Comparison of ENCODE assay signal across 10 cellular contexts in the genomic region with DNA sequence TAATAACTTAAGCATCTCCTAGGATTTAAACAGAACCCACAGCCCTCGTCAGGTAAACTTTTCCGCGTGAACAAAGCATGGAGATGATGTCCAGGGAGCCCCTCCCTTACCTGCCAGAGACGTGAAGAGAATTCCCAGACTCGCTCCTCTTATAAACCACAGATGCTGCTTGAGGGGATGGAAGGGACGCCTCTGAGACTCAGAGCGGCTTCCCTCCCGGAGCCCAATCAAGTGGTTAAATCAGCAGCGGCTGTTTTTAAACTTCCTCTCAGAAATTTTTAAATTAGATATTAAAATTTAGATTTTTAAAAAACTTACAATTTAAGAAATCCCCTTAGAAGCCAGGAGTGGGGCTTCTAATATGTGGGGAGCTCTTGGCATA.
DNase-seq lines count a peak whose midpoint lies in the region; ATAC-seq and TF ChIP-seq lines count a peak whose summit lies in the region.
"Had no signal": no experiment of that assay in that cellular context is flagged by ENCODE, and none has a peak within 500 bp of the region (broad histone marks: within the 10 kb centered on the region; RNA-seq: fewer than 3 reads in every experiment).

No MANE protein-coding gene starts in this region.

- peaks cover 3% of the 10 kb centered on the region for H3K9me3 Mint-ChIP-seq in osteocyte (ENCODE audit: unreplicated experiment)

- H3K27ac ChIP-seq in ascending aorta (peak overlapping the region; percentile 93 to 96), colonic mucosa (no peak overlapping the region)

- TF ChIP-seq CTCF in ascending aorta (IDR thresholded peaks at IDR 0.05): no peak
- TF ChIP-seq CTCF in osteocyte (IDR thresholded peaks at IDR 0.05): no peak
- no peak for TF ChIP-seq CTCF in colonic mucosa (IDR thresholded peaks at IDR 0.05)

- DNase-seq in DMS79 treated with DMSO at 0.1 percent for 48 hours (lab: John Stamatoyannopoulos, UW) (peak; percentile 83), ascending aorta (ENCODE audit: low spot score in 2 of 2) (no peak), osteocyte (ENCODE audit: extremely low spot score, unreplicated experiment) (no peak), colonic mucosa (no peak), dedifferentiated amniotic fluid mesenchymal stem cell (ENCODE audit: extremely low spot score) (no peak), HUDEP-2 (lab: John Stamatoyannopoulos, UW; ENCODE audit: unreplicated experiment in 76 of 76) (no peak)
- DNase-seq: cortex of kidney, NCI-H1048 had no signal

- peak overlapping the region; percentile 98 for H3K27ac Mint-ChIP-seq in osteocyte (ENCODE audit: unreplicated experiment)

- peak; percentile 1 for ATAC-seq in HG02610 (IDR thresholded peaks at IDR 0.05; ENCODE audit: unreplicated experiment)
- no peak for ATAC-seq in GM18858 (IDR thresholded peaks at IDR 0.05; ENCODE audit: unreplicated experiment)

- no peaks in the 10 kb centered on the region for H3K36me3 ChIP-seq in ascending aorta
- H3K36me3 ChIP-seq in colonic mucosa: no peaks in the 10 kb centered on the region

- H3K9me3 ChIP-seq in ascending aorta: no peaks in the 10 kb centered on the region
- H3K9me3 ChIP-seq in colonic mucosa: no peaks in the 10 kb centered on the region

- H3K27me3 Mint-ChIP-seq in osteocyte (ENCODE audit: unreplicated experiment): no peaks in the 10 kb centered on the region

- H3K4me3 Mint-ChIP-seq in osteocyte (ENCODE audit: unreplicated experiment): no peak overlapping the region

- H3K9ac ChIP-seq in colonic mucosa (ENCODE audit: low read depth in 2 of 2, low read length in 2 of 2): no peak overlapping the region

- H3K36me3 Mint-ChIP-seq in osteocyte (ENCODE audit: unreplicated experiment): peaks cover 5% of the 10 kb centered on the region

- peaks cover 57% of the 10 kb centered on the region for H3K4me1 Mint-ChIP-seq in osteocyte (ENCODE audit: unreplicated experiment)

- intact Hi-C loops in ascending aorta (cut with DNase I) (no loop called here), colonic mucosa (cut with DNase I) (no loop called here)

- H3K27me3 ChIP-seq in ascending aorta (no peaks in the 10 kb centered on the region), colonic mucosa (no peaks in the 10 kb centered on the region)

- no peak overlapping the region for H3K4me3 ChIP-seq in ascending aorta
- no peak overlapping the region for H3K4me3 ChIP-seq in colonic mucosa

- peaks cover 23 to 56% of the 10 kb centered on the region in 2 donors for H3K4me1 ChIP-seq in ascending aorta
- peaks cover 9% of the 10 kb centered on the region for H3K4me1 ChIP-seq in colonic mucosa
